ENCODE assay signal across 1 cellular context in the genomic region with DNA sequence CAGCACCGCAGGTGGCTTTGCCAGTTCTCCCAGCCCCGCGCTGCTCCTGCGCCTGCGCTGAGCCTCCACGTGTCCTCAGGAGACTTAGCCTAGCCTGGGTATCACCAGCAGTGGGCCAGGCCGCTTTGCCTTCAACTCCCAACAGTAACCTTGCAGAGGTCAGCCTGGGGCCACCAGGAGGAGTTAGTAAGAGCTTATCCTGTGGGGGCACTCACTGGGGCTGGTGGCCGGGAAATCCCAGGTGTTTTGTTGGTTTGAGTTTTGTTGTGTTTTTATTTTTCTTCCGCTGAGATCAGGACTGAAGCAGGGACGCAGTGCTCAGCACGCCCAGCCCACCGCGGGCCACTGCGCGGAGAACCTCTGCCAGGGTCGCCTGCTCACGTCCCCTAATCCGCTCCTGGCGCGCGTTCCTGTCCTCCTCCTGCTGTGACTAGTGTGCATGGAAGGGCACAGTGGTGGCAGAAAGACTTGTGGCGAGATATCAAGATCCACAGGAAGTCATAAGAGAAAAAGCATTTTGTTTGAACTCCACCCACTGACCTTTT.
TF ChIP-seq lines count a peak whose summit lies in the region.

No MANE protein-coding gene starts in this region.

TF ChIP-seq in GM23338, 12 proteins besides CTCF, POLR2A, EP300 and RAD21 (continued from another document):
- TF ChIP-seq, protein P1, sequence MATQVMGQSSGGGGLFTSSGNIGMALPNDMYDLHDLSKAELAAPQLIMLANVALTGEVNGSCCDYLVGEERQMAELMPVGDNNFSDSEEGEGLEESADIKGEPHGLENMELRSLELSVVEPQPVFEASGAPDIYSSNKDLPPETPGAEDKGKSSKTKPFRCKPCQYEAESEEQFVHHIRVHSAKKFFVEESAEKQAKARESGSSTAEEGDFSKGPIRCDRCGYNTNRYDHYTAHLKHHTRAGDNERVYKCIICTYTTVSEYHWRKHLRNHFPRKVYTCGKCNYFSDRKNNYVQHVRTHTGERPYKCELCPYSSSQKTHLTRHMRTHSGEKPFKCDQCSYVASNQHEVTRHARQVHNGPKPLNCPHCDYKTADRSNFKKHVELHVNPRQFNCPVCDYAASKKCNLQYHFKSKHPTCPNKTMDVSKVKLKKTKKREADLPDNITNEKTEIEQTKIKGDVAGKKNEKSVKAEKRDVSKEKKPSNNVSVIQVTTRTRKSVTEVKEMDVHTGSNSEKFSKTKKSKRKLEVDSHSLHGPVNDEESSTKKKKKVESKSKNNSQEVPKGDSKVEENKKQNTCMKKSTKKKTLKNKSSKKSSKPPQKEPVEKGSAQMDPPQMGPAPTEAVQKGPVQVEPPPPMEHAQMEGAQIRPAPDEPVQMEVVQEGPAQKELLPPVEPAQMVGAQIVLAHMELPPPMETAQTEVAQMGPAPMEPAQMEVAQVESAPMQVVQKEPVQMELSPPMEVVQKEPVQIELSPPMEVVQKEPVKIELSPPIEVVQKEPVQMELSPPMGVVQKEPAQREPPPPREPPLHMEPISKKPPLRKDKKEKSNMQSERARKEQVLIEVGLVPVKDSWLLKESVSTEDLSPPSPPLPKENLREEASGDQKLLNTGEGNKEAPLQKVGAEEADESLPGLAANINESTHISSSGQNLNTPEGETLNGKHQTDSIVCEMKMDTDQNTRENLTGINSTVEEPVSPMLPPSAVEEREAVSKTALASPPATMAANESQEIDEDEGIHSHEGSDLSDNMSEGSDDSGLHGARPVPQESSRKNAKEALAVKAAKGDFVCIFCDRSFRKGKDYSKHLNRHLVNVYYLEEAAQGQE (IDR thresholded peaks at IDR 0.05; ENCODE audit: unreplicated experiment), result no peak
- TF ChIP-seq CREB1 (CRISPR knock-in tag; IDR thresholded peaks at IDR 0.05; ENCODE audit: low read depth), result no peak
- TF ChIP-seq EZH2phosphoT487 (IDR thresholded peaks at IDR 0.05; ENCODE audit: unreplicated experiment), result no peak
- TF ChIP-seq ZNF331 (CRISPR knock-in tag; IDR thresholded peaks at IDR 0.05; ENCODE audit: low read depth), result no peak
- TF ChIP-seq EZH2 (IDR thresholded peaks at IDR 0.05; ENCODE audit: low read depth, unreplicated experiment), result no peak
- no peak for TF ChIP-seq STAT1 (IDR thresholded peaks at IDR 0.05; ENCODE audit: unreplicated experiment)
